ENCODE assay signal across 8 cellular contexts in genomic region chr17:73956595-73957465, GRCh38.
DNase-seq lines count a peak whose midpoint lies in the region; ATAC-seq and TF ChIP-seq lines count a peak whose summit lies in the region.

No MANE protein-coding gene starts in this region.

- H3K18ac ChIP-seq in H9 (ENCODE audit: insufficient read length, low read depth, low read length), result no peak overlapping the region

- H2BK5ac ChIP-seq in H9 (ENCODE audit: insufficient read length, low read length), result no peak overlapping the region

- H3K36me3 Mint-ChIP-seq in H9 (ENCODE audit: insufficient read depth in 1 of 3, low read depth in 3 of 3) (peaks cover 8 to 13% (median 9%) of the 10 kb centered on the region in 3 experiments), immature natural killer cell (no peaks in the 10 kb centered on the region)

- peak overlapping the region in 1 of 3 experiments; percentile 57; a peak in 1 of 7 replicates for H3K27ac Mint-ChIP-seq in H9
- H3K27ac Mint-ChIP-seq in immature natural killer cell, result no peak overlapping the region

- no peak overlapping the region for H4K8ac ChIP-seq in H9 (replicated peaks; ENCODE audit: insufficient read length, low read depth, low read length)

- no peak for TF ChIP-seq POLR2A in Peyer's patch (IDR thresholded peaks at IDR 0.05)

- no peaks in the 10 kb centered on the region for H4K20me1 ChIP-seq in H9 (ENCODE audit: control insufficient read depth, insufficient read depth, insufficient read length)

- H3K4me2 ChIP-seq in H9 (ENCODE audit: insufficient read depth, insufficient read length, low read length), result no peak overlapping the region

- no peaks in the 10 kb centered on the region for H3K36me3 ChIP-seq in BE2C
- no peaks in the 10 kb centered on the region for H3K36me3 ChIP-seq in Peyer's patch

- H4K5ac ChIP-seq in H9 (ENCODE audit: insufficient read length, low read depth, low read length), result no peak overlapping the region

- no peak overlapping the region for H3K14ac ChIP-seq in H9 (ENCODE audit: insufficient read depth, low read length)

- no peak overlapping the region for H3K4me3 Mint-ChIP-seq in H9
- no peak overlapping the region for H3K4me3 Mint-ChIP-seq in immature natural killer cell

- H3K79me1 ChIP-seq in H9 (ENCODE audit: insufficient read depth, low read depth, low read length, poor library complexity, severe bottlenecking), result no peaks in the 10 kb centered on the region

- no peak overlapping the region for H2BK20ac ChIP-seq in H9 (ENCODE audit: low read depth, low read length, poor library complexity, severe bottlenecking)

- no peak overlapping the region for H3K4ac ChIP-seq in H9 (ENCODE audit: low read depth, low read length)

- no peak overlapping the region for H2BK120ac ChIP-seq in H9 (ENCODE audit: low read depth, low read length, poor library complexity, severe bottlenecking)

- H4K91ac ChIP-seq in H9 (ENCODE audit: insufficient read length, low read depth, low read length), result no peak overlapping the region

- no peak overlapping the region for H2AFZ ChIP-seq in H9 (ENCODE audit: low read length)

- no peaks in the 10 kb centered on the region for H3K79me2 ChIP-seq in H9 (ENCODE audit: insufficient read depth, low read length)

- H3K4me1 ChIP-seq in BE2C (peaks cover 21% of the 10 kb centered on the region), H9 (ENCODE audit: insufficient read depth, low read length) (no peaks in the 10 kb centered on the region), Peyer's patch (peaks cover 0 to 21% (median 7%) of the 10 kb centered on the region in 4 donors)

- peaks cover 15 to 18% of the 10 kb centered on the region in 2 experiments for H3K9me3 Mint-ChIP-seq in H9
- no peaks in the 10 kb centered on the region for H3K9me3 Mint-ChIP-seq in immature natural killer cell

- no peak overlapping the region for H2BK12ac ChIP-seq in H9 (ENCODE audit: insufficient read length, low read depth, low read length)

- no peak overlapping the region for H3K56ac ChIP-seq in H9 (ENCODE audit: insufficient read length, low read depth, low read length)

- ATAC-seq in HG03342 (IDR thresholded peaks at IDR 0.05; ENCODE audit: unreplicated experiment) (no peak), HG02885 (IDR thresholded peaks at IDR 0.05; ENCODE audit: poor library complexity, unreplicated experiment) (no peak)

- H3K27ac ChIP-seq in H9 (ENCODE audit: insufficient read length, low read depth, low read length) (no peak overlapping the region), Peyer's patch (no peak overlapping the region)

- H3K27me3 ChIP-seq in BE2C (no peaks in the 10 kb centered on the region), H9 (ENCODE audit: insufficient read depth, low read length) (no peaks in the 10 kb centered on the region; the same call in 1 of the 2 replicates), Peyer's patch (peaks cover 0 to 12% of the 10 kb centered on the region in 2 donors)

- TF ChIP-seq CTCF in BE2C (IDR thresholded peaks at IDR 0.05; ENCODE audit: low read depth, low read length), result peak; percentile 82
- peak; percentile 91 for TF ChIP-seq CTCF in H9 (conservative IDR thresholded peaks at IDR 0.05)
- TF ChIP-seq CTCF in Peyer's patch (IDR thresholded peaks at IDR 0.05), result peak in 4 of 6 experiments; percentile 24 to 44 (median 35)

- H2BK15ac ChIP-seq in H9 (ENCODE audit: low read depth, low read length), result no peak overlapping the region

- H3K9me3 ChIP-seq in BE2C, result no peaks in the 10 kb centered on the region
- no peaks in the 10 kb centered on the region for H3K9me3 ChIP-seq in H9 (ENCODE audit: control insufficient read depth, low read depth, low read length)
- H3K9me3 ChIP-seq in Peyer's patch, result no peaks in the 10 kb centered on the region

- H3K27me3 Mint-ChIP-seq in H9 (ENCODE audit: low read depth) (peaks cover 25% of the 10 kb centered on the region), immature natural killer cell (ENCODE audit: low read depth in 3 of 3) (peaks cover 0 to 4% (median 2%) of the 10 kb centered on the region in 3 donors)

- no peak overlapping the region for H3T11ph ChIP-seq in H9 (ENCODE audit: low read length)

- no CpG with 5 or more reads among the region's 15 CpGs for WGBS in H9 (ENCODE audit: extremely low coverage, insufficient read length, low lambda C conversion rate)

- H3K4me1 Mint-ChIP-seq in H9 (peaks cover 5 to 9% of the 10 kb centered on the region in 2 experiments), immature natural killer cell (peaks cover 4% of the 10 kb centered on the region in 2 donors)

- no peak overlapping the region for H2AK5ac ChIP-seq in H9 (ENCODE audit: insufficient read length, low read length)

- H3K4me3 ChIP-seq in BE2C (ENCODE audit: low read depth, low read length) (no peak overlapping the region), Peyer's patch (no peak overlapping the region)

- H3K9ac ChIP-seq in H9 (ENCODE audit: extremely low read depth, insufficient read length, low read length), result no peak overlapping the region

- H3K23ac ChIP-seq in H9 (ENCODE audit: insufficient read length, low read depth, low read length), result no peak overlapping the region

- peaks cover 11% of the 10 kb centered on the region for H3K23me2 ChIP-seq in H9 (ENCODE audit: insufficient read length, low read depth, low read length, poor library complexity, severe bottlenecking)

- DNase-seq in BE2C (peak; percentile 85), H9 (peak; percentile 95), Peyer's patch (peak in 2 of 3 donors; percentile 42 to 64), immature natural killer cell (peak; percentile 44 to 49 (median 48))
- DNase-seq in activated naive CD4-positive, alpha-beta T cell treated with anti-CD3 and anti-CD28 coated beads, Interleukin-2, amount 50 U/mL, for 16 hours, result peak; percentile 50
- peak; percentile 48 to 54 for DNase-seq in stimulated activated CD4-positive, alpha-beta T cell treated with anti-CD3 and anti-CD28 coated beads, Interleukin-2, amount 100 ng/mL, for 48 hours

Comparison
In these comparisons a context has a peak if more than half of its experiments do, and no peak if none do; other contexts are left out.
1. CTCF ChIP-seq: peak in every context shown above with its lines; median percentile 91 in H9; 82 in BE2C; 35 in Peyer's patch.